Comparison of ENCODE assay signal across 8 cellular contexts in genomic region chr2:148645135-148645924, GRCh38. TPM values are rescaled to one million over a fixed set of nuclear protein-coding genes. Genes with fewer than 3 reads are reported as not detected.
DNase-seq lines count a peak whose midpoint lies in the region; ATAC-seq, FAIRE-seq and TF ChIP-seq lines count a peak whose summit lies in the region.

No MANE protein-coding gene starts in this region.

- no peak for FAIRE-seq in keratinocyte (lab: Jason Lieb, UNC)

- H4K20me1 ChIP-seq in keratinocyte (ENCODE audit: control insufficient read depth, extremely low read depth, insufficient read depth, low read length) = peaks cover 6% of the 10 kb centered on the region

- no peaks in the 10 kb centered on the region for H3K27me3 ChIP-seq in keratinocyte (ENCODE audit: control insufficient read depth, extremely low read depth, insufficient read depth, low read length)

- no peaks in the 10 kb centered on the region for H3K36me3 ChIP-seq in keratinocyte (ENCODE audit: control insufficient read depth in 2 of 2, extremely low read depth in 1 of 2, insufficient read depth in 2 of 2, low read length in 2 of 2)

- peak overlapping the region; percentile 93 for H3K27ac ChIP-seq in keratinocyte (ENCODE audit: control insufficient read depth, insufficient read depth, low read length)

- H3K9me1 ChIP-seq in keratinocyte (ENCODE audit: control insufficient read depth, extremely low read depth, insufficient read depth, low read length) = no peaks in the 10 kb centered on the region

- peak overlapping the region; percentile 94 for H3K9ac ChIP-seq in keratinocyte (ENCODE audit: control insufficient read depth, extremely low read depth, insufficient read depth, low read length)

- no peaks in the 10 kb centered on the region for H3K9me3 ChIP-seq in keratinocyte (ENCODE audit: control insufficient read depth, low read depth, low read length)

- peak overlapping the region; percentile 93 for H3K4me2 ChIP-seq in keratinocyte (ENCODE audit: control insufficient read depth, extremely low read depth, insufficient read depth, low read depth, low read length)

- peaks cover 15% of the 10 kb centered on the region for H3K4me1 ChIP-seq in keratinocyte (ENCODE audit: control insufficient read depth, extremely low read depth, insufficient read depth, low read length)

- TF ChIP-seq CTCF in keratinocyte (optimal IDR thresholded peaks at IDR 0.05 in 1 of 3, IDR thresholded peaks at IDR 0.05 in 1 of 3, conservative IDR thresholded peaks at IDR 0.05 in 1 of 3; ENCODE audit: extremely low read depth in 1 of 3, insufficient read depth in 2 of 3, low read length in 3 of 3) = peak; percentile 8 to 58 (median 57)

- peak overlapping the region; percentile 76 to 97 (median 93) for H3K4me3 ChIP-seq in keratinocyte (ENCODE audit: control insufficient read depth in 2 of 3, extremely low read depth in 1 of 3, insufficient read depth in 2 of 3, low read depth in 1 of 3, low read length in 3 of 3)

- H3K79me2 ChIP-seq in keratinocyte (ENCODE audit: control insufficient read depth, insufficient read depth, low read length) = peaks cover 49% of the 10 kb centered on the region

- peak; percentile 43 for ATAC-seq in GM19043 (IDR thresholded peaks at IDR 0.05; ENCODE audit: low read depth, unreplicated experiment)
- peak; percentile 53 for ATAC-seq in HG03439 (IDR thresholded peaks at IDR 0.05; ENCODE audit: unreplicated experiment)

- dilution Hi-C loops in keratinocyte (cut with MboI; ENCODE audit: extremely low pct_ligation_motif_present, low sequenced_read_pairs) = no loop called here

- peak overlapping the region; percentile 98 for H2AFZ ChIP-seq in keratinocyte (ENCODE audit: control insufficient read depth, low read length)

- DNase-seq in AG20443 (ENCODE audit: low spot score) (peak; percentile 92), NCI-H460 (ENCODE audit: extremely low read depth, low read depth) (peak; percentile 87), cerebellum (ENCODE audit: low spot score) (peak; percentile 85), keratinocyte (ENCODE audit: low read depth, low spot score) (no peak)
- DNase-seq in activated CD4-positive, alpha-beta T cell treated with anti-CD3 and anti-CD28 coated beads for 1 hour = peak; percentile 94
- DNase-seq in stimulated activated CD4-positive, alpha-beta T cell treated with anti-CD3 and anti-CD28 coated beads, Interleukin-12 subunit alpha, Interleukin-12 subunit beta, amount 100 ng/mL, for 48 hours (ENCODE audit: low read depth in 2 of 3, low spot score in 1 of 3) = peak; percentile 89 to 90 (median 89)

RNA-seq across cellular contexts. Expression of gene EPC2, which starts 0.8 kb away (rescaled TPM):
- 24.2 and 27.1 TPM in 2 replicates for total RNA-seq in NCI-H460 (2014; rRNA removed; shearing (Covaris generic))
- 9.0 and 10.4 TPM in 2 replicates for polyA plus RNA-seq in NCI-H460 (2014; cell fraction: nucleus; rRNA removed)
- total RNA-seq in cerebellum = 77.9 TPM
- polyA plus RNA-seq in keratinocyte = 9.4 to 13.1 TPM (median 9.6 TPM) in 3 replicates
- 18.7 TPM for polyA plus RNA-seq in keratinocyte (2011; ENCODE audit: low read depth)
- 6.7 and 11.2 TPM in 2 replicates for polyA plus RNA-seq in keratinocyte (2011; cell fraction: cytosol; rRNA removed)
- 11.2 and 12.3 TPM in 2 replicates for polyA plus RNA-seq in keratinocyte (2011; cell fraction: nucleus; rRNA removed)
- 8.7 and 8.8 TPM in 2 replicates for polyA plus RNA-seq in keratinocyte (2012; ENCODE audit: low replicate concordance)
- polyA minus RNA-seq in keratinocyte = 7.9 to 25.5 TPM (median 14.2 TPM) in 3 replicates
- polyA minus RNA-seq in keratinocyte (2011; cell fraction: cytosol; rRNA and poly(A)+ RNA removed) = 8.2 TPM
- polyA minus RNA-seq in keratinocyte (2011; cell fraction: nucleus; rRNA and poly(A)+ RNA removed) = 12.2 and 29.2 TPM in 2 replicates
